In genomic region chr4:168394556-168394955, GRCh38 we compare ENCODE assay signal across 23 cellular contexts.
DNase-seq lines count a peak whose midpoint lies in the region; ATAC-seq, FAIRE-seq and TF ChIP-seq lines count a peak whose summit lies in the region.
"Had no signal": no experiment of that assay in that cellular context is flagged by ENCODE, and none has a peak within 500 bp of the region (broad histone marks: within the 10 kb centered on the region; RNA-seq: fewer than 3 reads in every experiment).

No MANE protein-coding gene starts in this region.

- no peak for TF ChIP-seq CTCF in mucosa of descending colon (IDR thresholded peaks at IDR 0.05)
- TF ChIP-seq CTCF in neutrophil (IDR thresholded peaks at IDR 0.05) = no peak

- H3K27ac ChIP-seq in neutrophil (peak overlapping the region; percentile 13), substantia nigra (ENCODE audit: low read depth, low read length, poor library complexity, severe bottlenecking) (no peak overlapping the region)
- H3K27ac ChIP-seq: 22Rv1; BLaER1 treated with 17β-estradiol and CSF1 and Interleukin-3, amounts not matched to agents 10 nM and 100 nM; GM23248 had no signal

- TF ChIP-seq POLR2A in H54 (IDR thresholded peaks at IDR 0.05; ENCODE audit: low read depth, low read length) = no peak

- intact Hi-C loops in mucosa of descending colon (cut with DNase I, micrococcal nuclease) = no loop called here

- ATAC-seq in mucosa of descending colon = peak; percentile 80
- ATAC-seq in GM21381 (IDR thresholded peaks at IDR 0.05; ENCODE audit: unreplicated experiment) = no peak
- ATAC-seq: HCT116 had no signal

- H3K9me3 ChIP-seq in mucosa of descending colon (no peaks in the 10 kb centered on the region), neutrophil (no peaks in the 10 kb centered on the region)
- H3K9me3 ChIP-seq: BE2C had no signal

- peak; percentile 37 for DNase-seq in COLO829 (ENCODE audit: low spot score)
- DNase-seq in mucosa of descending colon = peak in 1 of 3 donors; percentile 43
- DNase-seq in substantia nigra (lab: John Stamatoyannopoulos, UW) = no peak
- no peak for DNase-seq in H54 (ENCODE audit: insufficient read length, low spot score)
- DNase-seq: AML-193; BE2C; Calu3; CD4-positive, alpha-beta T cell; CD8-positive, alpha-beta memory T cell; COR-L47; DMS53; DMS79 treated with DMSO at 0.1 percent for 48 hours; GF-D8; GM23248; H9 had no signal

- no peaks in the 10 kb centered on the region for H3K27me3 ChIP-seq in neutrophil
- H3K27me3 ChIP-seq: BE2C; BLaER1 treated with 17β-estradiol and CSF1 and Interleukin-3, amounts not matched to agents 10 nM and 100 nM had no signal

- H3K4me1 ChIP-seq in mucosa of descending colon (ENCODE audit: low read depth) (no peaks in the 10 kb centered on the region), neutrophil (ENCODE audit: control insufficient read depth in 1 of 2, insufficient read depth in 1 of 2, low read depth in 1 of 2, low read length in 1 of 2) (no peaks in the 10 kb centered on the region)
- H3K4me1 ChIP-seq: BE2C; BLaER1 treated with 17β-estradiol and CSF1 and Interleukin-3, amounts not matched to agents 10 nM and 100 nM had no signal

- H3K36me3 ChIP-seq in mucosa of descending colon (ENCODE audit: low read depth) = no peaks in the 10 kb centered on the region
- H3K36me3 ChIP-seq in neutrophil = peaks cover 98% of the 10 kb centered on the region
- H3K36me3 ChIP-seq: BE2C had no signal

- H3K4me3 ChIP-seq in mucosa of descending colon (no peak overlapping the region), neutrophil (ENCODE audit: low read depth in 1 of 2, low read length in 1 of 2) (no peak overlapping the region)
- H3K4me3 ChIP-seq: BLaER1 treated with 17β-estradiol and CSF1 and Interleukin-3, amounts not matched to agents 10 nM and 100 nM; GM23248 had no signal

- no peak for FAIRE-seq in H54 (lab: Jason Lieb, UNC)
- FAIRE-seq: A204.1, GM12892, H1 had no signal
